ENCODE assay signal across 21 cellular contexts in genomic region chr1:5856246-5856815, GRCh38.
A peak's percentile ranks its signal among the peaks of the same experiment; 100 is the strongest.
DNase-seq lines count a peak whose midpoint lies in the region; ATAC-seq and TF ChIP-seq lines count a peak whose summit lies in the region.
"Had no signal": no experiment of that assay in that cellular context is flagged by ENCODE, and none has a peak within 500 bp of the region (broad histone marks: within the 10 kb centered on the region; RNA-seq: fewer than 3 reads in every experiment).

No MANE protein-coding gene starts in this region.

- DNase-seq in ELR (ENCODE audit: low read depth) (peak; percentile 40), RWPE1 (ENCODE audit: low spot score) (peak; percentile 16), dermis blood vessel endothelial cell (peak; percentile 65), lung microvascular endothelial cell (ENCODE audit: low read depth in 2 of 2) (peak; percentile 52 to 68), AG20443 (ENCODE audit: low spot score) (no peak)
- DNase-seq in activated naive CD4-positive, alpha-beta T cell treated with anti-CD3 and anti-CD28 coated beads, Interleukin-2, amount 50 U/mL, for 16 hours: no peak
- DNase-seq: activated CD4-positive, alpha-beta T cell treated with anti-CD3 and anti-CD28 coated beads, Interleukin-2, amount 50 U/mL, for 1 hour; activated naive CD4-positive, alpha-beta T cell; cortex of kidney; erythroblast; MM.1S; naive B cell; NCI-H1930; Right ventricle myocardium superior; small intestine; stimulated activated CD4-positive, alpha-beta T cell treated with anti-CD3 and anti-CD28 coated beads, Interleukin-4, amount 100 ng/mL, for 24 hours; T-cell had no signal

- POLR2A ChIA-PET in RWPE1 (lab: Yijun Ruan, JAX; ENCODE audit: low non-redundant PET): no interaction called here

- H3K27ac ChIP-seq in RWPE1: no peak overlapping the region
- H3K27ac ChIP-seq: ascending aorta had no signal

- no peak for TF ChIP-seq CTCF in RWPE1 (conservative IDR thresholded peaks at IDR 0.05; ENCODE audit: low read depth)

- ATAC-seq in GM21390 (IDR thresholded peaks at IDR 0.05; ENCODE audit: unreplicated experiment) (no peak), GM19397 (IDR thresholded peaks at IDR 0.05; ENCODE audit: unreplicated experiment) (no peak)
- ATAC-seq: CD8-positive, alpha-beta T cell; T-cell had no signal

- CTCF ChIA-PET in RWPE1 (lab: Yijun Ruan, JAX): no interaction called here

Comparison
In these comparisons a context has a peak if more than half of its experiments do, and no peak if none do; other contexts are left out.
1. DNase-seq: peak in ELR (single experiment), RWPE1 (single experiment), dermis blood vessel endothelial cell (single experiment) and lung microvascular endothelial cell (2 of 2); none in AG20443 (single experiment) and activated naive CD4-positive, alpha-beta T cell treated with anti-CD3 and anti-CD28 coated beads, Interleukin-2, amount 50 U/mL, for 16 hours (single experiment).